ENCODE assay signal across 26 cellular contexts in genomic region chr20:61515922-61516321, GRCh38.
"Had no signal": no experiment of that assay in that cellular context is flagged by ENCODE, and none has a peak within 500 bp of the region (broad histone marks: within the 10 kb centered on the region; RNA-seq: fewer than 3 reads in every experiment).

No MANE protein-coding gene starts in this region.

- H3K27me3 ChIP-seq: neutrophil had no signal

- H3K4me1 Mint-ChIP-seq: activated CD4-positive, alpha-beta T cell treated with anti-CD3 and anti-CD28 coated beads, Interleukin-2, amount 10 ng/mL, durations not matched to agents 24 days and 14 days; activated naive CD4-positive, alpha-beta T cell treated with anti-CD3 and anti-CD28 coated beads, Interleukin-2, amount 50 U/mL, for 24 hours; activated naive CD8-positive, alpha-beta T cell treated with anti-CD3 and anti-CD28 coated beads, Interleukin-2, amount 50 U/mL, for 24 hours; natural killer cell had no signal

- H3K36me3 ChIP-seq: breast epithelium, esophagus squamous epithelium, neutrophil, tibial nerve had no signal

- H3K4me1 ChIP-seq: breast epithelium, esophagus squamous epithelium had no signal

- FAIRE-seq: colon, endometrium, frontal cortex, islet of Langerhans had no signal

- ATAC-seq: activated CD4-positive, CD25-positive, alpha-beta regulatory T cell treated with anti-CD3 and anti-CD28 coated beads, Interleukin-2, amount 50 U/mL, for 24 hours; activated naive CD8-positive, alpha-beta T cell treated with anti-CD3 and anti-CD28 coated beads, Interleukin-2, amount 50 U/mL, for 24 hours; natural killer cell had no signal

- H3K27ac ChIP-seq: breast epithelium, epithelial cell of prostate, esophagus squamous epithelium, neutrophil, tibial nerve, VCaP had no signal

- DNase-seq: activated CD4-positive, alpha-beta memory T cell treated with anti-CD3 and anti-CD28 coated beads for 36 hours; activated CD4-positive, alpha-beta T cell treated with anti-CD3 and anti-CD28 coated beads, Interleukin-2, amount 10 ng/mL, durations not matched to agents 24 days and 14 days; activated naive CD8-positive, alpha-beta T cell treated with anti-CD3 and anti-CD28 coated beads, Interleukin-2, amount 50 U/mL, for 24 hours; activated T-cell treated with anti-CD3 and anti-CD28 coated beads, Interleukin-2, amount 50 U/mL, for 48 hours; amygdala; effector CD8-positive, alpha-beta T cell; esophagus squamous epithelium; natural killer cell; stimulated activated CD4-positive, alpha-beta T cell treated with anti-CD3 and anti-CD28 coated beads, Interleukin-15, amount 100 ng/mL, for 24 hours; stimulated activated CD4-positive, alpha-beta T cell treated with anti-CD3 and anti-CD28 coated beads, Interleukin-2, amount 100 ng/mL, for 24 hours; stimulated activated naive CD4-positive, alpha-beta T cell treated with Interleukin-2 at 50 U/mL for 16 hours had no signal

- H3K9me3 ChIP-seq: breast epithelium, esophagus squamous epithelium, neutrophil, tibial nerve had no signal

- H3K4me2 ChIP-seq: smooth muscle cell had no signal

- H3K9me3 Mint-ChIP-seq: activated CD4-positive, alpha-beta memory T cell treated with anti-CD3 and anti-CD28 coated beads for 36 hours; activated CD4-positive, alpha-beta T cell treated with anti-CD3 and anti-CD28 coated beads, Interleukin-2, amount 10 ng/mL, durations not matched to agents 24 days and 14 days; activated naive CD4-positive, alpha-beta T cell treated with anti-CD3 and anti-CD28 coated beads, Interleukin-2, amount 50 U/mL, for 24 hours; activated T-helper 2 cell treated with anti-CD3 and anti-CD28 coated beads, Interferon-gamma antibody, Interleukin-2, Interleukin-4, amounts not matched to agents 10 μg/mL and 5 μg/mL and 100 μg/mL, durations not matched to agents 14 hours and 24 hours and 36 hours had no signal

- H3K36me3 Mint-ChIP-seq: activated CD4-positive, alpha-beta memory T cell treated with anti-CD3 and anti-CD28 coated beads for 36 hours; activated naive CD4-positive, alpha-beta T cell treated with anti-CD3 and anti-CD28 coated beads, Interleukin-2, amount 50 U/mL, for 24 hours; memory B cell; natural killer cell had no signal

- H3K4me3 ChIP-seq: breast epithelium, esophagus squamous epithelium, smooth muscle cell, tibial nerve had no signal

- H3K27me3 Mint-ChIP-seq: activated CD4-positive, alpha-beta memory T cell treated with anti-CD3 and anti-CD28 coated beads for 36 hours; activated CD4-positive, alpha-beta T cell treated with anti-CD3 and anti-CD28 coated beads, Interleukin-2, amount 10 ng/mL, durations not matched to agents 24 days and 14 days; activated naive CD4-positive, alpha-beta T cell treated with anti-CD3 and anti-CD28 coated beads, Interleukin-2, amount 50 U/mL, for 24 hours had no signal

- H3K27ac Mint-ChIP-seq: activated CD4-positive, alpha-beta memory T cell treated with anti-CD3 and anti-CD28 coated beads for 36 hours; activated CD4-positive, alpha-beta T cell treated with anti-CD3 and anti-CD28 coated beads, Interleukin-2, amount 10 ng/mL, durations not matched to agents 24 days and 14 days; activated naive CD4-positive, alpha-beta T cell treated with anti-CD3 and anti-CD28 coated beads, Interleukin-2, amount 50 U/mL, for 24 hours; activated naive CD8-positive, alpha-beta T cell treated with anti-CD3 and anti-CD28 coated beads, Interleukin-2, amount 50 U/mL, for 24 hours; activated T-helper 2 cell treated with anti-CD3 and anti-CD28 coated beads, Interferon-gamma antibody, Interleukin-2, Interleukin-4, amounts not matched to agents 10 μg/mL and 5 μg/mL and 100 μg/mL, durations not matched to agents 14 hours and 24 hours and 36 hours; memory B cell; natural killer cell; progenitor cell of endocrine pancreas had no signal

- H3K4me3 Mint-ChIP-seq: activated CD4-positive, alpha-beta memory T cell treated with anti-CD3 and anti-CD28 coated beads for 36 hours; activated CD4-positive, alpha-beta T cell treated with anti-CD3 and anti-CD28 coated beads, Interleukin-2, amount 10 ng/mL, durations not matched to agents 24 days and 14 days; activated naive CD4-positive, alpha-beta T cell treated with anti-CD3 and anti-CD28 coated beads, Interleukin-2, amount 50 U/mL, for 24 hours; activated naive CD8-positive, alpha-beta T cell treated with anti-CD3 and anti-CD28 coated beads, Interleukin-2, amount 50 U/mL, for 24 hours; memory B cell; natural killer cell had no signal
